ENCODE assay signal across 8 cellular contexts in the genomic region with DNA sequence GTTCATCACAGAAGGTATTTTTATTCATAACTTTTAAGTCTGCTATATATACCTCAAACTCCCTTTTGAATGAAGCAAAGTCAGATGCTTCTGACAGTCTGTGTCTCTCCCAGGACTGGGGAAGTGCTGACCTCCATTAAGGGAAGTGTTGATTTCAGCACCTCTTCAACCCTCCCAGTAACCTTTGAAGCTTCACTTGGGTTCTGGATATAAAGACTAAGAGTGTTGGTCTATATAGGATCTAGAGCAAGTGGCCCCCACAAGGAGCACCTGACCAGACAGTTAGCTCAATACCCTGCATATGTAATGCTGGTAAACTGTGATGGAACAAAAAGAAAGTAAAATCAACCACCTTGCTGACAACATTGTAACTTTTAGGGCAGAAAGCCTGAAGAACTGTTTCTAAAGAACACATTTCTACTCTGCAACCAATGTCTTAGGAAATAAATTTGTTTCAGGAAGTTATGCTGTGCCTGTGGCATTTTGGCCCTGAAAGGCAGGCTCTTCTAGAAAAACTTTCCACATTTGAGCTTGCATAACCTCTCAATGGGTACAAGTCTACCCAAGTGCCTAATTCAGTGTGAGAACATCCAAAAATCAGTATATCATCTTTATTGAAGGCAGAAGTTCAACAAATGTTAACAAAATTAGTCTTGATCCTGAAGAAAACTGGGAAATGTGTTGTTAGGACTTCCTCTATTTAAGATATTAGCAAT. TPM values are rescaled to one million over a fixed set of nuclear protein-coding genes. Genes with fewer than 3 reads are reported as not detected.
DNase-seq lines count a peak whose midpoint lies in the region; ATAC-seq and TF ChIP-seq lines count a peak whose summit lies in the region.

No MANE protein-coding gene starts in this region.

- no peaks in the 10 kb centered on the region for H3K36me3 ChIP-seq in left ventricle myocardium inferior

- H3K4me1 ChIP-seq in left ventricle myocardium inferior = no peaks in the 10 kb centered on the region

- ATAC-seq in HG02571 (IDR thresholded peaks at IDR 0.05; ENCODE audit: unreplicated experiment) = peak; percentile 13

- H3K4me3 Mint-ChIP-seq in CD14-positive monocyte = peak overlapping the region; percentile 67 to 69

- no peaks in the 10 kb centered on the region for H3K27me3 Mint-ChIP-seq in CD14-positive monocyte (ENCODE audit: low read depth in 3 of 3)

- peak overlapping the region; percentile 95 to 99 (median 97) for H3K27ac Mint-ChIP-seq in CD14-positive monocyte

- no peak overlapping the region for H3K4me3 ChIP-seq in left ventricle myocardium inferior

- H3K9me3 ChIP-seq in left ventricle myocardium inferior (replicated peaks) = no peaks in the 10 kb centered on the region

- no peak for TF ChIP-seq CTCF in CD14-positive monocyte (IDR thresholded peaks at IDR 0.05)
- TF ChIP-seq CTCF in left ventricle myocardium inferior (IDR thresholded peaks at IDR 0.05; ENCODE audit: borderline replicate concordance) = no peak

- H3K27ac ChIP-seq in left ventricle myocardium inferior (replicated peaks) = peak overlapping the region; percentile 32

- DNase-seq in CD14-positive monocyte (ENCODE audit: low spot score) = peak; percentile 53
- peak; percentile 73 for DNase-seq in SKM-1 (lab: John Stamatoyannopoulos, UW; ENCODE audit: unreplicated experiment)
- DNase-seq in left ventricle myocardium inferior = no peak
- DNase-seq in NCI-H1105 treated with DMSO at 0.1 percent for 48 hours (lab: John Stamatoyannopoulos, UW) = no peak
- no peak for DNase-seq in NCI-H510A treated with DMSO at 0.1 percent for 48 hours (lab: John Stamatoyannopoulos, UW)
- DNase-seq in effector CD8-positive, alpha-beta T cell (lab: John Stamatoyannopoulos, UW) = no peak
- no peak for DNase-seq in activated CD4-positive, alpha-beta T cell treated with anti-CD3 and anti-CD28 coated beads for 48 hours

- H3K9me3 Mint-ChIP-seq in CD14-positive monocyte = peaks cover 0 to 2% (median 0%) of the 10 kb centered on the region in 7 donors

- H3K4me1 Mint-ChIP-seq in CD14-positive monocyte = peaks cover 64% of the 10 kb centered on the region

- H3K27me3 ChIP-seq in left ventricle myocardium inferior (ENCODE audit: low read depth) = no peaks in the 10 kb centered on the region

- no peaks in the 10 kb centered on the region for H3K36me3 Mint-ChIP-seq in CD14-positive monocyte

- intact Hi-C loops in CD14-positive monocyte (cut with micrococcal nuclease) (loop anchor here in 1 of 2 donors (5.0 kb wide), 1 partner anchor 60 kb away; no protein-coding TSS in a partner anchor), left ventricle myocardium inferior (cut with micrococcal nuclease) (no loop called here)

RNA-seq across cellular contexts. Expression of gene PTPN22, which starts 0.9 kb away (rescaled TPM):
- 10 to 100 TPM; 29.7 to 43.7 TPM for polyA plus RNA-seq in CD14-positive monocyte
- 0.44 TPM for total RNA-seq in left ventricle myocardium inferior

RNA-seq across cellular contexts. Expression of gene BCL2L15, which starts 15.0 kb away (rescaled TPM):
- polyA plus RNA-seq in CD14-positive monocyte = not detected
- total RNA-seq in left ventricle myocardium inferior = not detected

RNA-seq across cellular contexts. Expression of gene AP4B1, which starts 32.2 kb away (rescaled TPM):
- polyA plus RNA-seq in CD14-positive monocyte = 1 to 10 TPM; 3.5 to 6.1 TPM
- 11.8 TPM for total RNA-seq in left ventricle myocardium inferior

RNA-seq across cellular contexts. Expression of gene DCLRE1B, which starts 32.7 kb away (rescaled TPM):
- 1 to 10 TPM; 4.5 to 5.7 TPM for polyA plus RNA-seq in CD14-positive monocyte
- total RNA-seq in left ventricle myocardium inferior = 2.1 TPM

RNA-seq across cellular contexts. Expression of gene HIPK1, which starts 56.7 kb away (rescaled TPM):
- polyA plus RNA-seq in CD14-positive monocyte = 10 to 100 TPM; 10.1 to 14.8 TPM
- 52.2 TPM for total RNA-seq in left ventricle myocardium inferior

Comparison
In these comparisons a context has a peak if more than half of its experiments do, and no peak if none do; other contexts are left out.
1. DNase-seq: peak in CD14-positive monocyte (single experiment) and SKM-1 (single experiment); none in left ventricle myocardium inferior (single experiment), NCI-H1105 treated with DMSO at 0.1 percent for 48 hours (single experiment), NCI-H510A treated with DMSO at 0.1 percent for 48 hours (single experiment), effector CD8-positive, alpha-beta T cell (single experiment) and activated CD4-positive, alpha-beta T cell treated with anti-CD3 and anti-CD28 coated beads for 48 hours (single experiment).